Comparison of ENCODE assay signal across 1 cellular context in the genomic region with DNA sequence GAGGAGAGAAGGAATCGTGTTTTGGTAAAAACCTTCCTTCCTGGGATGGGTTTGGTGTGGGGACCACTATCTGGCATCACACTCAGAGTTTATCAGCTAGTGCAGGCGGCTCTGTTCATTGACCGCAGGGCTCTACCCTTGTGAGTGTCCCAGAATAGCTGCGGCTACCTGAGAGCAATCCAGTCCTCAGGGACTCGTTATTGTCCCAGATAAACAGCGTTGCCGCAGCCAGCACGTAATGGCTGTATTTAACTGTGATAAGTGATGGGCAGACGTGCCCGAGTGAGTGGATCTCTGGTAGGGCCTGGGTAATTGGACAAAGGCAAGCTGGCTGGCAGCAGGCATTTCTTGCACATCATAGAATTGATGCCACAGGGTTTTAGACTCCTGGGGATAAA.
TF ChIP-seq lines count a peak whose summit lies in the region.

No MANE protein-coding gene starts in this region.

TF ChIP-seq in K562, 482 proteins besides CTCF, POLR2A, EP300 and RAD21 (continued from another document and continues in another):
- TF ChIP-seq, protein P1, sequence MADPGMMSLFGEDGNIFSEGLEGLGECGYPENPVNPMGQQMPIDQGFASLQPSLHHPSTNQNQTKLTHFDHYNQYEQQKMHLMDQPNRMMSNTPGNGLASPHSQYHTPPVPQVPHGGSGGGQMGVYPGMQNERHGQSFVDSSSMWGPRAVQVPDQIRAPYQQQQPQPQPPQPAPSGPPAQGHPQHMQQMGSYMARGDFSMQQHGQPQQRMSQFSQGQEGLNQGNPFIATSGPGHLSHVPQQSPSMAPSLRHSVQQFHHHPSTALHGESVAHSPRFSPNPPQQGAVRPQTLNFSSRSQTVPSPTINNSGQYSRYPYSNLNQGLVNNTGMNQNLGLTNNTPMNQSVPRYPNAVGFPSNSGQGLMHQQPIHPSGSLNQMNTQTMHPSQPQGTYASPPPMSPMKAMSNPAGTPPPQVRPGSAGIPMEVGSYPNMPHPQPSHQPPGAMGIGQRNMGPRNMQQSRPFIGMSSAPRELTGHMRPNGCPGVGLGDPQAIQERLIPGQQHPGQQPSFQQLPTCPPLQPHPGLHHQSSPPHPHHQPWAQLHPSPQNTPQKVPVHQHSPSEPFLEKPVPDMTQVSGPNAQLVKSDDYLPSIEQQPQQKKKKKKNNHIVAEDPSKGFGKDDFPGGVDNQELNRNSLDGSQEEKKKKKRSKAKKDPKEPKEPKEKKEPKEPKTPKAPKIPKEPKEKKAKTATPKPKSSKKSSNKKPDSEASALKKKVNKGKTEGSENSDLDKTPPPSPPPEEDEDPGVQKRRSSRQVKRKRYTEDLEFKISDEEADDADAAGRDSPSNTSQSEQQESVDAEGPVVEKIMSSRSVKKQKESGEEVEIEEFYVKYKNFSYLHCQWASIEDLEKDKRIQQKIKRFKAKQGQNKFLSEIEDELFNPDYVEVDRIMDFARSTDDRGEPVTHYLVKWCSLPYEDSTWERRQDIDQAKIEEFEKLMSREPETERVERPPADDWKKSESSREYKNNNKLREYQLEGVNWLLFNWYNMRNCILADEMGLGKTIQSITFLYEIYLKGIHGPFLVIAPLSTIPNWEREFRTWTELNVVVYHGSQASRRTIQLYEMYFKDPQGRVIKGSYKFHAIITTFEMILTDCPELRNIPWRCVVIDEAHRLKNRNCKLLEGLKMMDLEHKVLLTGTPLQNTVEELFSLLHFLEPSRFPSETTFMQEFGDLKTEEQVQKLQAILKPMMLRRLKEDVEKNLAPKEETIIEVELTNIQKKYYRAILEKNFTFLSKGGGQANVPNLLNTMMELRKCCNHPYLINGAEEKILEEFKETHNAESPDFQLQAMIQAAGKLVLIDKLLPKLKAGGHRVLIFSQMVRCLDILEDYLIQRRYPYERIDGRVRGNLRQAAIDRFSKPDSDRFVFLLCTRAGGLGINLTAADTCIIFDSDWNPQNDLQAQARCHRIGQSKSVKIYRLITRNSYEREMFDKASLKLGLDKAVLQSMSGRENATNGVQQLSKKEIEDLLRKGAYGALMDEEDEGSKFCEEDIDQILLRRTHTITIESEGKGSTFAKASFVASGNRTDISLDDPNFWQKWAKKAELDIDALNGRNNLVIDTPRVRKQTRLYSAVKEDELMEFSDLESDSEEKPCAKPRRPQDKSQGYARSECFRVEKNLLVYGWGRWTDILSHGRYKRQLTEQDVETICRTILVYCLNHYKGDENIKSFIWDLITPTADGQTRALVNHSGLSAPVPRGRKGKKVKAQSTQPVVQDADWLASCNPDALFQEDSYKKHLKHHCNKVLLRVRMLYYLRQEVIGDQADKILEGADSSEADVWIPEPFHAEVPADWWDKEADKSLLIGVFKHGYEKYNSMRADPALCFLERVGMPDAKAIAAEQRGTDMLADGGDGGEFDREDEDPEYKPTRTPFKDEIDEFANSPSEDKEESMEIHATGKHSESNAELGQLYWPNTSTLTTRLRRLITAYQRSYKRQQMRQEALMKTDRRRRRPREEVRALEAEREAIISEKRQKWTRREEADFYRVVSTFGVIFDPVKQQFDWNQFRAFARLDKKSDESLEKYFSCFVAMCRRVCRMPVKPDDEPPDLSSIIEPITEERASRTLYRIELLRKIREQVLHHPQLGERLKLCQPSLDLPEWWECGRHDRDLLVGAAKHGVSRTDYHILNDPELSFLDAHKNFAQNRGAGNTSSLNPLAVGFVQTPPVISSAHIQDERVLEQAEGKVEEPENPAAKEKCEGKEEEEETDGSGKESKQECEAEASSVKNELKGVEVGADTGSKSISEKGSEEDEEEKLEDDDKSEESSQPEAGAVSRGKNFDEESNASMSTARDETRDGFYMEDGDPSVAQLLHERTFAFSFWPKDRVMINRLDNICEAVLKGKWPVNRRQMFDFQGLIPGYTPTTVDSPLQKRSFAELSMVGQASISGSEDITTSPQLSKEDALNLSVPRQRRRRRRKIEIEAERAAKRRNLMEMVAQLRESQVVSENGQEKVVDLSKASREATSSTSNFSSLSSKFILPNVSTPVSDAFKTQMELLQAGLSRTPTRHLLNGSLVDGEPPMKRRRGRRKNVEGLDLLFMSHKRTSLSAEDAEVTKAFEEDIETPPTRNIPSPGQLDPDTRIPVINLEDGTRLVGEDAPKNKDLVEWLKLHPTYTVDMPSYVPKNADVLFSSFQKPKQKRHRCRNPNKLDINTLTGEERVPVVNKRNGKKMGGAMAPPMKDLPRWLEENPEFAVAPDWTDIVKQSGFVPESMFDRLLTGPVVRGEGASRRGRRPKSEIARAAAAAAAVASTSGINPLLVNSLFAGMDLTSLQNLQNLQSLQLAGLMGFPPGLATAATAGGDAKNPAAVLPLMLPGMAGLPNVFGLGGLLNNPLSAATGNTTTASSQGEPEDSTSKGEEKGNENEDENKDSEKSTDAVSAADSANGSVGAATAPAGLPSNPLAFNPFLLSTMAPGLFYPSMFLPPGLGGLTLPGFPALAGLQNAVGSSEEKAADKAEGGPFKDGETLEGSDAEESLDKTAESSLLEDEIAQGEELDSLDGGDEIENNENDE (IDR thresholded peaks at IDR 0.05; ENCODE audit: low read depth, low read length), result no peak
- TF ChIP-seq ZNF23 (CRISPR knock-in tag; IDR thresholded peaks at IDR 0.05) (no peak), ZNF263 (CRISPR knock-in tag; IDR thresholded peaks at IDR 0.05; ENCODE audit: borderline replicate concordance) (peak; percentile 20; the same call in 1 of the 2 replicates), NFIC (IDR thresholded peaks at IDR 0.05) (peak; percentile 41; the same call in 1 of the 2 replicates), ZNF764 (CRISPR knock-in tag; IDR thresholded peaks at IDR 0.05; ENCODE audit: low read depth) (no peak), STAG1 (CRISPR knock-in tag; IDR thresholded peaks at IDR 0.05; ENCODE audit: borderline replicate concordance) (no peak), PHF20 (IDR thresholded peaks at IDR 0.05; ENCODE audit: partially characterized antibody) (no peak), MITF (IDR thresholded peaks at IDR 0.05) (no peak), HIVEP1 (CRISPR knock-in tag; IDR thresholded peaks at IDR 0.05) (no peak), ZNF395 (CRISPR knock-in tag; IDR thresholded peaks at IDR 0.05) (0 out of 2 replicates have a peak, but pooled peaks have one; percentile 27), MTA2 (IDR thresholded peaks at IDR 0.05; ENCODE audit: low read depth) (peak; percentile 56), TRIM24 (IDR thresholded peaks at IDR 0.05) (0 out of 4 replicates have a peak, but pooled peaks of 1 of the 2 experiments have one; percentile 22), ZC3H8 (IDR thresholded peaks at IDR 0.05) (no peak), PTBP1 (IDR thresholded peaks at IDR 0.05; ENCODE audit: low read depth, low read length) (no peak), ZBTB33 (CRISPR knock-in tag; IDR thresholded peaks at IDR 0.05) (no peak), ZNF511 (CRISPR knock-in tag; IDR thresholded peaks at IDR 0.05) (no peak), GATAD2B (IDR thresholded peaks at IDR 0.05; ENCODE audit: borderline replicate concordance) (no peak)
- TF ChIP-seq, protein P2, sequence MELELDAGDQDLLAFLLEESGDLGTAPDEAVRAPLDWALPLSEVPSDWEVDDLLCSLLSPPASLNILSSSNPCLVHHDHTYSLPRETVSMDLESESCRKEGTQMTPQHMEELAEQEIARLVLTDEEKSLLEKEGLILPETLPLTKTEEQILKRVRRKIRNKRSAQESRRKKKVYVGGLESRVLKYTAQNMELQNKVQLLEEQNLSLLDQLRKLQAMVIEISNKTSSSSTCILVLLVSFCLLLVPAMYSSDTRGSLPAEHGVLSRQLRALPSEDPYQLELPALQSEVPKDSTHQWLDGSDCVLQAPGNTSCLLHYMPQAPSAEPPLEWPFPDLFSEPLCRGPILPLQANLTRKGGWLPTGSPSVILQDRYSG (tag; conservative IDR thresholded peaks at IDR 0.05; ENCODE audit: low read depth), result no peak
- TF ChIP-seq, protein P3, sequence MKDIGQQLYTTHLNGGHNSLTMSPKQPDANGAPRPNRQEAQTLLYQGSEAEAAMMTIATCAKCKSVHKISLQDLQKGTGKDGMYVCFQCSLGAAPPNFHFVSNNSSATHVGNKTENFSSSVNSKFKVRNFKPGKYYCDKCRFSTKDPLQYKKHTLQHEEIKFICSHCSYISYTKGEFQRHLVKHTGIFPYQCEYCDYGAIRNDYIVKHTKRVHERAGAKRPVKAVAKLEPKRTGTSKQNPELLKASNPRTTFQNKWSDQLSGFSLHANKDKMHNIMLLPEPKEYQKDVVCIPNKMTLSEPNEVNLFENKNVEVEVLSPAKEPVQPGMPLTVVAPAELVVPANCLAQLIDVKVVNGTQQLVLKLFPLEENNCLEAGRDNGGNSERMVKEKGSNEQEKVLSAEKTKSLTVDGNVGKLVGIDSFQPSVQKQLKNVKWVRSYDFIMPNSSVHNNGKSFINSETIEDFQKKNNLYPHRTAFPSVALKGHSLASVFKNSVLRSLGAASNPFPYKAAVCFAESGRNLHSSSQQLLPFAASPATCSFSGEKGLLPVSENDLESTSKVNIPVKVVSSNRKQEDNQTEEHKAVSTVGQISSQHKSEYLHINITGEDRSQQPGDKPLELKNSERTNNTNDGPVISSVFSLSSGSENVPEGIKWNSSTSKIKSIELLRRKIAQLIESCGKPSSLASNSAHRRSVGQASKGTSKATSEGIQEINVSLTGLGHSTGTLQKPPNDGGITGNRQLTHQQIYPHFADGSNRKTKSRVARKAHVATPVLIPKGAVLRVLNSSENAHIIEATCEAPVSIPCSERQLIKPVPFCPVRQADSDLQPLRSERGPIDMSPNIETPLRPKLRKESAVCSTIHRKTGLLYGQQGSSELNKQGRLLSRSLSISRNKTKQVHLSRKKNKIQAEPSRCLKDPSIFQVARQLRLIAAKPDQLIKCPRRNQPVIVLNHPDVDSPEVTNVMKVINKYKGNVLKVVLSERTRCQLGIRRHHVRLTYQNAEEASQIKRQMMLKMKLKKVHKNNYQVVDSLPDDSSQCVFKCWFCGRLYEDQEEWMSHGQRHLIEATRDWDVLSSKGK (CRISPR knock-in tag; IDR thresholded peaks at IDR 0.05), result no peak
- TF ChIP-seq, protein P4, sequence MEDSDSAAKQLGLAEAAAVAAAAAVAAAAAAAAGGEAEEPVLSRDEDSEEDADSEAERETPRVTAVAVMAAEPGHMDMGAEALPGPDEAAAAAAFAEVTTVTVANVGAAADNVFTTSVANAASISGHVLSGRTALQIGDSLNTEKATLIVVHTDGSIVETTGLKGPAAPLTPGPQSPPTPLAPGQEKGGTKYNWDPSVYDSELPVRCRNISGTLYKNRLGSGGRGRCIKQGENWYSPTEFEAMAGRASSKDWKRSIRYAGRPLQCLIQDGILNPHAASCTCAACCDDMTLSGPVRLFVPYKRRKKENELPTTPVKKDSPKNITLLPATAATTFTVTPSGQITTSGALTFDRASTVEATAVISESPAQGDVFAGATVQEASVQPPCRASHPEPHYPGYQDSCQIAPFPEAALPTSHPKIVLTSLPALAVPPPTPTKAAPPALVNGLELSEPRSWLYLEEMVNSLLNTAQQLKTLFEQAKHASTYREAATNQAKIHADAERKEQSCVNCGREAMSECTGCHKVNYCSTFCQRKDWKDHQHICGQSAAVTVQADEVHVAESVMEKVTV (CRISPR knock-in tag; IDR thresholded peaks at IDR 0.05), result no peak
- TF ChIP-seq, protein P5, sequence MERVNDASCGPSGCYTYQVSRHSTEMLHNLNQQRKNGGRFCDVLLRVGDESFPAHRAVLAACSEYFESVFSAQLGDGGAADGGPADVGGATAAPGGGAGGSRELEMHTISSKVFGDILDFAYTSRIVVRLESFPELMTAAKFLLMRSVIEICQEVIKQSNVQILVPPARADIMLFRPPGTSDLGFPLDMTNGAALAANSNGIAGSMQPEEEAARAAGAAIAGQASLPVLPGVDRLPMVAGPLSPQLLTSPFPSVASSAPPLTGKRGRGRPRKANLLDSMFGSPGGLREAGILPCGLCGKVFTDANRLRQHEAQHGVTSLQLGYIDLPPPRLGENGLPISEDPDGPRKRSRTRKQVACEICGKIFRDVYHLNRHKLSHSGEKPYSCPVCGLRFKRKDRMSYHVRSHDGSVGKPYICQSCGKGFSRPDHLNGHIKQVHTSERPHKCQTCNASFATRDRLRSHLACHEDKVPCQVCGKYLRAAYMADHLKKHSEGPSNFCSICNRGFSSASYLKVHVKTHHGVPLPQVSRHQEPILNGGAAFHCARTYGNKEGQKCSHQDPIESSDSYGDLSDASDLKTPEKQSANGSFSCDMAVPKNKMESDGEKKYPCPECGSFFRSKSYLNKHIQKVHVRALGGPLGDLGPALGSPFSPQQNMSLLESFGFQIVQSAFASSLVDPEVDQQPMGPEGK (CRISPR knock-in tag; IDR thresholded peaks at IDR 0.05; ENCODE audit: borderline replicate concordance), result no peak
